ENCODE assay signal across 10 cellular contexts in the genomic region with DNA sequence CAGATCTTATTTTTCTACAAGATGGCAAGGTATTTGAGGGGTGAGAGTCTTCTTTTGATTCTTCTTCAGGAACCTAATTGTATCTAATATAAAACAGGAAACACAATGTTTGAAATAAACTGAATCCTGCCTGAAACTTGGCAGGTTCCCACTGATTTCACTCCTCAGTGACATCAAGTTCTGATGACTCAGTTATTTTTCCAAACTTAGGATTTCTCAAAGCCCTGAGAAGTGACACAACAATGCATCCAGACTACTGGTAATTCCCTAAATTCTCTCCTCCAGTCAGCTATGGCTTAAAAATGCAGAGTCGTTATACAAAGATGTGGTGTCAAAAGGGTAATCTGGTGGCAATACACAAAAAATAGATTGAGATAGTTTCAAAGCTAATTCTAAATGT.
DNase-seq lines count a peak whose midpoint lies in the region; ATAC-seq and TF ChIP-seq lines count a peak whose summit lies in the region.
"Had no signal": no experiment of that assay in that cellular context is flagged by ENCODE, and none has a peak within 500 bp of the region (broad histone marks: within the 10 kb centered on the region; RNA-seq: fewer than 3 reads in every experiment).

No MANE protein-coding gene starts in this region.

- H2AFZ ChIP-seq in parathyroid adenoma: no peak overlapping the region

- H3K9ac ChIP-seq in adipocyte (ENCODE audit: low read length) (no peak overlapping the region), parathyroid adenoma (no peak overlapping the region)

- no peaks in the 10 kb centered on the region for H3K9me3 Mint-ChIP-seq in endothelial cell (ENCODE audit: unreplicated experiment)

- H3K4me1 ChIP-seq in adipocyte (ENCODE audit: control insufficient read depth, insufficient read depth, low read length) (peaks cover 26% of the 10 kb centered on the region), parathyroid adenoma (peaks cover 8% of the 10 kb centered on the region)

- ATAC-seq in GM21528 (IDR thresholded peaks at IDR 0.05; ENCODE audit: low FRiP score, unreplicated experiment): no peak
- ATAC-seq: activated CD8-positive, alpha-beta T cell treated with anti-CD3 and anti-CD28 coated beads, Interleukin-2, amount 10 ng/mL, durations not matched to agents 7 days and 5 days had no signal

- H3K4me3 Mint-ChIP-seq in endothelial cell (ENCODE audit: unreplicated experiment): no peak overlapping the region
- H3K4me3 Mint-ChIP-seq: activated CD8-positive, alpha-beta T cell treated with anti-CD3 and anti-CD28 coated beads, Interleukin-2, amount 10 ng/mL, durations not matched to agents 7 days and 5 days had no signal

- H3K36me3 ChIP-seq in adipocyte (ENCODE audit: control insufficient read depth, insufficient read depth, low read length, severe bottlenecking) (peaks cover 4% of the 10 kb centered on the region), parathyroid adenoma (ENCODE audit: control insufficient read depth, insufficient read depth, low read length) (no peaks in the 10 kb centered on the region)

- H3K27ac ChIP-seq in parathyroid adenoma: no peak overlapping the region

- H3K4me2 ChIP-seq in parathyroid adenoma (ENCODE audit: low read length): peak overlapping the region; percentile 42

- TF ChIP-seq CTCF in parathyroid adenoma (IDR thresholded peaks at IDR 0.05): no peak
- TF ChIP-seq CTCF in endothelial cell (IDR thresholded peaks at IDR 0.05; ENCODE audit: unreplicated experiment): no peak

- H3K79me2 ChIP-seq in parathyroid adenoma: no peaks in the 10 kb centered on the region

- peaks cover 14% of the 10 kb centered on the region for H3K4me1 Mint-ChIP-seq in endothelial cell (ENCODE audit: unreplicated experiment)

- no peaks in the 10 kb centered on the region for H3K27me3 Mint-ChIP-seq in endothelial cell (ENCODE audit: unreplicated experiment)

- H3K4me3 ChIP-seq in adipocyte (ENCODE audit: low read length) (no peak overlapping the region), parathyroid adenoma (ENCODE audit: low read depth, low read length) (no peak overlapping the region)

- no peak overlapping the region for H3K27ac Mint-ChIP-seq in endothelial cell (ENCODE audit: unreplicated experiment)
- H3K27ac Mint-ChIP-seq: activated CD8-positive, alpha-beta T cell treated with anti-CD3 and anti-CD28 coated beads, Interleukin-2, amount 10 ng/mL, durations not matched to agents 7 days and 5 days had no signal

- H3K36me3 Mint-ChIP-seq in endothelial cell (ENCODE audit: low read depth, unreplicated experiment): peaks cover 4% of the 10 kb centered on the region

- DNase-seq in Daoy (ENCODE audit: low read depth) (peak; percentile 12), adipocyte (ENCODE audit: low read depth) (peak; percentile 90), fibroblast of peridontal ligament (ENCODE audit: extremely low read depth) (peak; percentile 61), NCI-H2196 treated with DMSO at 0.1 percent for 48 hours (lab: John Stamatoyannopoulos, UW; ENCODE audit: unreplicated experiment) (no peak), endothelial cell (ENCODE audit: low spot score) (no peak), nucleus accumbens (lab: John Stamatoyannopoulos, UW) (no peak)
- DNase-seq: activated CD8-positive, alpha-beta T cell treated with anti-CD3 and anti-CD28 coated beads, Interleukin-2, amount 10 ng/mL, durations not matched to agents 7 days and 5 days; Calu3 had no signal

- H3K9me3 ChIP-seq in adipocyte (ENCODE audit: control insufficient read depth, low read length): no peaks in the 10 kb centered on the region
- no peaks in the 10 kb centered on the region for H3K9me3 ChIP-seq in parathyroid adenoma (ENCODE audit: control insufficient read depth, low read length)

- H3K27me3 ChIP-seq in adipocyte (replicated peaks; ENCODE audit: control insufficient read depth, insufficient read depth, low read length) (no peaks in the 10 kb centered on the region), parathyroid adenoma (ENCODE audit: control insufficient read depth, insufficient read depth, low read length) (no peaks in the 10 kb centered on the region)

Comparison
In these comparisons a context has a peak if more than half of its experiments do, and no peak if none do; other contexts are left out.
1. DNase-seq: peak in Daoy (single experiment), adipocyte (single experiment) and fibroblast of peridontal ligament (single experiment); none in NCI-H2196 treated with DMSO at 0.1 percent for 48 hours (single experiment), endothelial cell (single experiment) and nucleus accumbens (0 of 56).